ENCODE assay signal across 17 cellular contexts in the genomic region with DNA sequence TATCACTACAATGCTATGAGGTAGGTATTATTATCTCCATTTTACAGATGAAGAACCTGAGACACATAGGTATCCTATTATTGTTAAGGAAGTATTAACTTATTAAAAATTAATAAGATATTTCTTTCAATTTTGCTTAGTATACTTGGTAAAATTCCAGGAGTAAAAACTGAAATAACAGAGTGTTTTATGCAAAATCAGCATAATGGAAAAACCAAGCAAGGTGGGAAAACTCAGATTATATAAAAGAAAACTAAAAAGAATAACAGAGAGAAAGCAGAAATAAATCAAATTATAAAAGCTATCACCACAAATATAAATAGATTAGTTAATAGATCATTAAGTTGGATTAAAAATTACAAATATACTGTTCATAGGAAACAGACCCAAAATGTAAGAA.
DNase-seq lines count a peak whose midpoint lies in the region; ATAC-seq, FAIRE-seq and TF ChIP-seq lines count a peak whose summit lies in the region.
"Had no signal": no experiment of that assay in that cellular context is flagged by ENCODE, and none has a peak within 500 bp of the region (broad histone marks: within the 10 kb centered on the region; RNA-seq: fewer than 3 reads in every experiment).

No MANE protein-coding gene starts in this region.

- no peak overlapping the region for H3K4me3 ChIP-seq in HepG2 (replicated peaks in 1 of 3; ENCODE audit: insufficient read depth in 1 of 3, low read depth in 2 of 3, low read length in 3 of 3)
- no peak overlapping the region for H3K4me3 ChIP-seq in right lobe of liver
- H3K4me3 ChIP-seq in endothelial cell of umbilical vein (replicated peaks in 1 of 3; ENCODE audit: insufficient read depth in 1 of 3, low read depth in 1 of 3, low read length in 3 of 3): no peak overlapping the region
- no peak overlapping the region for H3K4me3 ChIP-seq in small intestine (ENCODE audit: low read depth in 1 of 2, low read length in 2 of 2)
- H3K4me3 ChIP-seq: BLaER1 treated with 17β-estradiol and CSF1 and Interleukin-3, amounts not matched to agents 10 nM and 100 nM had no signal

- TF ChIP-seq CTCF in HepG2 (CRISPR knock-in tag; IDR thresholded peaks at IDR 0.05) (no peak), right lobe of liver (IDR thresholded peaks at IDR 0.05) (no peak), endothelial cell of umbilical vein (IDR thresholded peaks at IDR 0.05; ENCODE audit: extremely low read depth in 1 of 2, insufficient read depth in 1 of 2, low read depth in 1 of 2, low read length in 2 of 2) (no peak)

- no peak for TF ChIP-seq POLR2A in HepG2 (IDR thresholded peaks at IDR 0.05; ENCODE audit: insufficient read depth in 1 of 2, low read depth in 2 of 2, low read length in 2 of 2)
- TF ChIP-seq POLR2A in right lobe of liver (IDR thresholded peaks at IDR 0.05): no peak
- no peak for TF ChIP-seq POLR2A in endothelial cell of umbilical vein (IDR thresholded peaks at IDR 0.05; ENCODE audit: low read depth, low read length)

- no peak overlapping the region for H3K9ac ChIP-seq in HepG2 (ENCODE audit: insufficient read depth, low read depth, low read length)
- peak overlapping the region; percentile 39 for H3K9ac ChIP-seq in endothelial cell of umbilical vein (replicated peaks; ENCODE audit: extremely low read depth, insufficient read depth, low read length)
- H3K9ac ChIP-seq: BLaER1 treated with 17β-estradiol and CSF1 and Interleukin-3, amounts not matched to agents 10 nM and 100 nM had no signal

- H3K27ac ChIP-seq in HepG2 (ENCODE audit: extremely low read length, insufficient read depth, low read length) (no peak overlapping the region), right lobe of liver (no peak overlapping the region), endothelial cell of umbilical vein (ENCODE audit: insufficient read depth, low read depth, low read length) (peak overlapping the region; percentile 89), small intestine (ENCODE audit: low read depth in 1 of 2, low read length in 1 of 2) (no peak overlapping the region)
- H3K27ac ChIP-seq: 22Rv1; BLaER1 treated with 17β-estradiol and CSF1 and Interleukin-3, amounts not matched to agents 10 nM and 100 nM had no signal

- H3K36me3 ChIP-seq in HepG2 (replicated peaks in 1 of 2; ENCODE audit: control insufficient read depth in 1 of 2, insufficient read depth in 2 of 2, low read length in 2 of 2): no peaks in the 10 kb centered on the region
- H3K36me3 ChIP-seq in right lobe of liver: no peaks in the 10 kb centered on the region
- no peaks in the 10 kb centered on the region for H3K36me3 ChIP-seq in endothelial cell of umbilical vein (ENCODE audit: control insufficient read depth in 2 of 2, extremely low read depth in 1 of 2, insufficient read depth in 2 of 2, low read length in 2 of 2)
- H3K36me3 ChIP-seq in small intestine (ENCODE audit: control insufficient read depth in 2 of 2, insufficient read depth in 2 of 2, low read length in 2 of 2): no peaks in the 10 kb centered on the region
- H3K36me3 ChIP-seq: BLaER1 treated with 17β-estradiol and CSF1 and Interleukin-3, amounts not matched to agents 10 nM and 100 nM had no signal

- intact Hi-C loops in HepG2 (cut with micrococcal nuclease; ENCODE audit: unreplicated experiment) (no loop called here), right lobe of liver (cut with DNase I) (no loop called here), endothelial cell of umbilical vein (cut with micrococcal nuclease) (loop anchor here (1.0 to 10.0 kb wide), 5 partner anchors 9 to 655 kb away; a partner anchor contains a TSS)

- H4K20me1 ChIP-seq in HepG2 (ENCODE audit: insufficient read depth, low read length) (no peaks in the 10 kb centered on the region), endothelial cell of umbilical vein (replicated peaks; ENCODE audit: control insufficient read depth, extremely low read depth, insufficient read depth, low read length) (no peaks in the 10 kb centered on the region)
- H4K20me1 ChIP-seq: BLaER1 treated with 17β-estradiol and CSF1 and Interleukin-3, amounts not matched to agents 10 nM and 100 nM had no signal

- in situ Hi-C loops in HepG2 (cut with HindIII; ENCODE audit: extremely low pct_ligation_motif_present, low pct_unique_long_range_greater_than_20kb): no loop called here

- H3K79me2 ChIP-seq in HepG2 (ENCODE audit: insufficient read depth, low read length): no peaks in the 10 kb centered on the region
- H3K79me2 ChIP-seq in endothelial cell of umbilical vein (ENCODE audit: control insufficient read depth, insufficient read depth, low read length): no peaks in the 10 kb centered on the region

- TF ChIP-seq RAD21 in HepG2 (CRISPR knock-in tag; IDR thresholded peaks at IDR 0.05): no peak

- H3K9me3 ChIP-seq in HepG2 (ENCODE audit: low read length) (no peaks in the 10 kb centered on the region), right lobe of liver (no peaks in the 10 kb centered on the region), endothelial cell of umbilical vein (replicated peaks; ENCODE audit: control insufficient read depth, insufficient read depth, low read length) (no peaks in the 10 kb centered on the region), small intestine (ENCODE audit: control insufficient read depth, low read depth) (no peaks in the 10 kb centered on the region)

- H3K9me1 ChIP-seq in endothelial cell of umbilical vein (replicated peaks; ENCODE audit: control insufficient read depth, extremely low read depth, insufficient read depth, low read length): no peaks in the 10 kb centered on the region

- FAIRE-seq in HepG2 (lab: Jason Lieb, UNC) (no peak), endothelial cell of umbilical vein (lab: Jason Lieb, UNC) (no peak), small intestine (lab: Jason Lieb, UNC) (peak; percentile 5)
- FAIRE-seq: GM19239, H54 had no signal

- H2AFZ ChIP-seq in HepG2 (ENCODE audit: low read length) (no peak overlapping the region), endothelial cell of umbilical vein (ENCODE audit: low read depth, low read length) (no peak overlapping the region)

- CTCF ChIA-PET in HepG2 (lab: Yijun Ruan, JAX; ENCODE audit: low intra/inter-chr PET ratio, low total read pairs): no interaction called here
- CTCF ChIA-PET in endothelial cell of umbilical vein (lab: Charles Lee): no interaction called here

- TF ChIP-seq EP300 in HepG2 (IDR thresholded peaks at IDR 0.05; ENCODE audit: low read depth in 2 of 2, low read length in 2 of 2) (no peak), HepG2 (CRISPR knock-in tag; IDR thresholded peaks at IDR 0.05; ENCODE audit: borderline replicate concordance) (no peak)

- no peak for ATAC-seq in HepG2
- ATAC-seq in right lobe of liver: no peak
- ATAC-seq: CD8-positive, alpha-beta T cell had no signal

- BruUV-seq in HepG2 (replicated peaks; lab: Mats Ljungman, UMichigan) (no TSS peak), endothelial cell of umbilical vein (replicated peaks; lab: Mats Ljungman, UMichigan) (no TSS peak)

- H3K4me1 ChIP-seq in HepG2 (ENCODE audit: insufficient read depth, low read length) (no peaks in the 10 kb centered on the region), right lobe of liver (no peaks in the 10 kb centered on the region), endothelial cell of umbilical vein (ENCODE audit: control insufficient read depth, extremely low read depth, insufficient read depth, low read length) (peaks cover 29% of the 10 kb centered on the region), small intestine (ENCODE audit: control insufficient read depth in 2 of 2, insufficient read depth in 1 of 2, low read depth in 1 of 2, low read length in 1 of 2) (no peaks in the 10 kb centered on the region)

- no peak overlapping the region for H3K4me2 ChIP-seq in HepG2 (ENCODE audit: low read depth, low read length)
- peak overlapping the region; percentile 6 for H3K4me2 ChIP-seq in endothelial cell of umbilical vein (ENCODE audit: insufficient read depth, low read length)

- no peak for DNase-seq in HepG2 (ENCODE audit: low spot score)
- DNase-seq in right lobe of liver: no peak
- DNase-seq in endothelial cell of umbilical vein (ENCODE audit: low read depth, low spot score): no peak
- DNase-seq in small intestine: no peak
- no peak for DNase-seq in NOMO-1 treated with dmso at 0.1 percent for 144 hours (lab: John Stamatoyannopoulos, UW; ENCODE audit: unreplicated experiment)
- DNase-seq in HuH-7 (ENCODE audit: low spot score): no peak
- DNase-seq in NCI-H446 treated with DMSO at 0.1 percent for 48 hours (lab: John Stamatoyannopoulos, UW): no peak
- DNase-seq: Calu3; CD8-positive, alpha-beta T cell; DMS79 treated with DMSO at 0.1 percent for 48 hours; GF-D8; HCEC 1CT; KG1 had no signal

- dilution Hi-C loops in endothelial cell of umbilical vein (cut with MboI; ENCODE audit: extremely low pct_ligation_motif_present, low sequenced_read_pairs): no loop called here

- H3K27me3 ChIP-seq in HepG2 (ENCODE audit: control insufficient read depth in 1 of 2, insufficient read depth in 2 of 2, low read length in 2 of 2) (no peaks in the 10 kb centered on the region), right lobe of liver (no peaks in the 10 kb centered on the region), endothelial cell of umbilical vein (ENCODE audit: control insufficient read depth in 2 of 2, insufficient read depth in 2 of 2, low read length in 2 of 2) (no peaks in the 10 kb centered on the region), small intestine (ENCODE audit: control insufficient read depth in 2 of 2, insufficient read depth in 2 of 2, low read length in 2 of 2) (no peaks in the 10 kb centered on the region)
- H3K27me3 ChIP-seq: BLaER1 treated with 17β-estradiol and CSF1 and Interleukin-3, amounts not matched to agents 10 nM and 100 nM had no signal

- POLR2A ChIA-PET in HepG2 (lab: Yijun Ruan, JAX) (no interaction called here), endothelial cell of umbilical vein (lab: Charles Lee) (interaction anchor here (0.6 kb wide), 1 partner anchor 47 kb away, joined by 3 read pairs; no protein-coding TSS in a partner anchor)

TF ChIP-seq in endothelial cell of umbilical vein, 7 proteins besides CTCF, POLR2A, EP300 and RAD21:
- TF ChIP-seq GATA2 (IDR thresholded peaks at IDR 0.05; ENCODE audit: insufficient read depth, insufficient read length, low read depth, low read length) (no peak), MYC (IDR thresholded peaks at IDR 0.05; ENCODE audit: low read depth, low read length) (no peak), POLR2AphosphoS5 (IDR thresholded peaks at IDR 0.05; ENCODE audit: insufficient read depth, low read depth, low read length) (no peak), JUN (IDR thresholded peaks at IDR 0.05; ENCODE audit: borderline replicate concordance, insufficient read depth, insufficient read length, low read depth) (no peak), FOS (IDR thresholded peaks at IDR 0.05; ENCODE audit: borderline replicate concordance, insufficient read depth, low read length) (no peak)
- TF ChIP-seq, protein P1, sequence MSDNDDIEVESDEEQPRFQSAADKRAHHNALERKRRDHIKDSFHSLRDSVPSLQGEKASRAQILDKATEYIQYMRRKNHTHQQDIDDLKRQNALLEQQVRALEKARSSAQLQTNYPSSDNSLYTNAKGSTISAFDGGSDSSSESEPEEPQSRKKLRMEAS (IDR thresholded peaks at IDR 0.05; ENCODE audit: insufficient read depth, insufficient read length): no peak
